In genomic region chr22:46758867-46759290, GRCh38 we compare ENCODE assay signal across 1 cellular context.
TF ChIP-seq lines count a peak whose summit lies in the region.

No MANE protein-coding gene starts in this region.

TF ChIP-seq in HepG2, 621 proteins besides CTCF, POLR2A, EP300 and RAD21 (continued from another document and continues in another):
- TF ChIP-seq ZNF142 (CRISPR knock-in tag; IDR thresholded peaks at IDR 0.05) (no peak), ZNF879 (CRISPR knock-in tag; IDR thresholded peaks at IDR 0.05) (no peak), CEBPB (IDR thresholded peaks at IDR 0.05; ENCODE audit: borderline replicate concordance, low read depth, low read length) (no peak), CENPX (CRISPR knock-in tag; IDR thresholded peaks at IDR 0.05) (no peak), ZNF20 (CRISPR knock-in tag; IDR thresholded peaks at IDR 0.05) (no peak), ZNF691 (CRISPR knock-in tag; IDR thresholded peaks at IDR 0.05; ENCODE audit: borderline replicate concordance, low read depth) (no peak), ZNF496 (CRISPR knock-in tag; IDR thresholded peaks at IDR 0.05; ENCODE audit: insufficient replicate concordance) (no peak), MAFG (CRISPR knock-in tag; IDR thresholded peaks at IDR 0.05) (no peak), ZBTB39 (CRISPR knock-in tag; IDR thresholded peaks at IDR 0.05) (no peak), ZNF12 (CRISPR knock-in tag; IDR thresholded peaks at IDR 0.05) (peak; percentile 43; the same call in 1 of the 2 replicates), THAP9 (CRISPR knock-in tag; IDR thresholded peaks at IDR 0.05; ENCODE audit: borderline replicate concordance) (no peak), MAF1 (CRISPR knock-in tag; IDR thresholded peaks at IDR 0.05; ENCODE audit: borderline replicate concordance) (no peak; the same call in 1 of the 2 replicates), NR1H2 (CRISPR knock-in tag; IDR thresholded peaks at IDR 0.05; ENCODE audit: borderline replicate concordance, low read depth) (no peak), ZFX (CRISPR knock-in tag; IDR thresholded peaks at IDR 0.05; ENCODE audit: low read depth) (peak; percentile 39; the same call in 1 of the 2 replicates), KIAA2018 (CRISPR knock-in tag; IDR thresholded peaks at IDR 0.05; ENCODE audit: borderline replicate concordance) (no peak), ZNF614 (CRISPR knock-in tag; IDR thresholded peaks at IDR 0.05; ENCODE audit: borderline replicate concordance) (peak; percentile 51; the same call in 1 of the 2 replicates), HMG20B (CRISPR knock-in tag; conservative IDR thresholded peaks at IDR 0.05) (no peak), ZNF781 (CRISPR knock-in tag; IDR thresholded peaks at IDR 0.05; ENCODE audit: borderline replicate concordance, not compliant biosample characterization) (no peak), SMC3 (IDR thresholded peaks at IDR 0.05; ENCODE audit: low read length) (peak; percentile 87; the same call in 1 of the 2 replicates), SRSF9 (IDR thresholded peaks at IDR 0.05; ENCODE audit: borderline replicate concordance, insufficient read depth, low read depth, low read length, poor library complexity, severe bottlenecking) (no peak), ZNF607 (CRISPR knock-in tag; IDR thresholded peaks at IDR 0.05; ENCODE audit: borderline replicate concordance) (peak; percentile 40; the same call in 1 of the 2 replicates), TBX2 (CRISPR knock-in tag; IDR thresholded peaks at IDR 0.05; ENCODE audit: borderline replicate concordance) (0 out of 2 replicates have a peak, but pooled peaks have one; percentile 33), USF2 (IDR thresholded peaks at IDR 0.05; ENCODE audit: low read depth, low read length) (no peak), USF2 (CRISPR knock-in tag; IDR thresholded peaks at IDR 0.05; ENCODE audit: borderline replicate concordance) (no peak), HNF4G (IDR thresholded peaks at IDR 0.05; ENCODE audit: borderline replicate concordance, low read depth, low read length) (peak; percentile 95), HNF4G (CRISPR knock-in tag; IDR thresholded peaks at IDR 0.05; ENCODE audit: borderline replicate concordance, low read depth) (peak; percentile 89; the same call in 1 of the 2 replicates), REPIN1 (CRISPR knock-in tag; IDR thresholded peaks at IDR 0.05; ENCODE audit: borderline replicate concordance, low read depth) (peak; percentile 29; the same call in 1 of the 2 replicates), BRF2 (CRISPR knock-in tag; IDR thresholded peaks at IDR 0.05) (no peak), ISX (CRISPR knock-in tag; conservative IDR thresholded peaks at IDR 0.05) (no peak), MTA3 (CRISPR knock-in tag; IDR thresholded peaks at IDR 0.05) (no peak), ZMYM3 (CRISPR knock-in tag; IDR thresholded peaks at IDR 0.05) (peak; percentile 28; the same call in 1 of the 2 replicates), FLYWCH1 (CRISPR knock-in tag; IDR thresholded peaks at IDR 0.05) (no peak), THAP11 (CRISPR knock-in tag; IDR thresholded peaks at IDR 0.05) (0 out of 2 replicates have a peak, but pooled peaks have one; percentile 34)
